Comparison of ENCODE assay signal across 20 cellular contexts in the genomic region with DNA sequence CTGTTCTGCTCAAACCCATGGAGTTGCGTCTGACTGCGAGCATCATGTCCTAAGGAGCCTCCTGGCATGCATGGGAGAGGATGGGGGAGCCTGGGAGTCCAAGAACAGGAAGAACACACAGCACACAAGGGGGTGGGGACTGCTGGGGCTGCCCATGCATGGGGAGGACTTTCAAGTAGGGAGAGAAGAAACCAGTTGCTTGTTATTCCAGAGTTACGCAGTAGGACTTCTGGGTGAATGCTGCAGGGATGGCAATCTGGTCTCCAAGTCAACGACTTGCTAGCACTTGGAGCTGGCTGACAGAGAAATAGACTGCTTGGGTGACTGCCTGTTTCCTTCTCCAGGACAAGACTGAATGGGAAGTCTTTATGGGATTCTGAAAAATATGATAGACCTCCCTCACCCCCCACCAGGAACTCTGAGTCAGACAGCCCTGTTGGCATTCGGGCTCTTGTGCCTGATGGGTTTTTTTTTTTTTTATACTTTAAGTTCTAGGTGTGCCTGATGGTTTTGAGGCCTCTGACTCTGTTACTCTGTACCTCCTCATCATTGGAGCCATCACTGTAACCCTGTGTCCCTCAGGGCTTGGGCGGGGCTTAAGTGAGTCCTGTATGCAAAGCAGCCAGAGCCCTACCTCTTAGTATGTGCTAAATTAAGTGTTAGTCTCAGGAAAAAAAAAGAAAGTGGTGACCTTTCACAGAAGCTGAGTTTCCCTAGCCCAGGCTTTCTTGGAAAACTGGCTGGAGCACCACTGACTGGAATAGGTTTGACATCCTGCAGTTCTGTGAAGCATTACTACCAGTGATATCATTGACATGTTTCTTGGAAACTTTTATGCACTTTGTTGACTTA. TPM values are rescaled to one million over a fixed set of nuclear protein-coding genes. Genes with fewer than 3 reads are reported as not detected.
DNase-seq lines count a peak whose midpoint lies in the region; ATAC-seq, FAIRE-seq and TF ChIP-seq lines count a peak whose summit lies in the region.
"Had no signal": no experiment of that assay in that cellular context is flagged by ENCODE, and none has a peak within 500 bp of the region (broad histone marks: within the 10 kb centered on the region; RNA-seq: fewer than 3 reads in every experiment).

No MANE protein-coding gene starts in this region.

- no peak overlapping the region for H3K4me3 ChIP-seq in HEK293 (ENCODE audit: low read depth, low read length)
- H3K4me3 ChIP-seq in pancreas = no peak overlapping the region
- H3K4me3 ChIP-seq: K562, PC-9, SJSA1 had no signal

- no peak overlapping the region for H3K27ac Mint-ChIP-seq in activated T-cell treated with anti-CD3 and anti-CD28 coated beads, Interleukin-2, amount 50 U/mL, for 72 hours
- H3K27ac Mint-ChIP-seq in activated naive CD8-positive, alpha-beta T cell treated with anti-CD3 and anti-CD28 coated beads, Interleukin-2, amount 50 U/mL, for 24 hours = peak overlapping the region; percentile 63
- H3K27ac Mint-ChIP-seq: CD8-positive, alpha-beta memory T cell; T-helper 2 cell treated with Interferon-gamma antibody and Interleukin-4, amounts not matched to agents 5 μg/mL and 100 μg/mL, for 36 hours had no signal

- no peak for FAIRE-seq in pancreas (lab: Jason Lieb, UNC)
- FAIRE-seq: islet of Langerhans, K562 had no signal

- H3K9me3 ChIP-seq in HEK293 (ENCODE audit: control insufficient read depth, insufficient read depth, low read depth, low read length) (no peaks in the 10 kb centered on the region), pancreas (no peaks in the 10 kb centered on the region)
- H3K9me3 ChIP-seq: SJSA1 had no signal

- peak; percentile 43 to 86 for ATAC-seq in activated T-cell treated with anti-CD3 and anti-CD28 coated beads, Interleukin-2, amount 50 U/mL, for 72 hours (replicated peaks in 1 of 2)
- ATAC-seq in activated naive CD8-positive, alpha-beta T cell treated with anti-CD3 and anti-CD28 coated beads, Interleukin-2, amount 50 U/mL, for 24 hours = peak; percentile 76
- peak in 3 of 4 donors; percentile 2 to 64 (median 46) for ATAC-seq in pancreas
- ATAC-seq: effector memory CD8-positive, alpha-beta T cell; K562 had no signal

- H3K9me3 Mint-ChIP-seq in activated T-cell treated with anti-CD3 and anti-CD28 coated beads, Interleukin-2, amount 50 U/mL, for 72 hours = no peaks in the 10 kb centered on the region
- no peaks in the 10 kb centered on the region for H3K9me3 Mint-ChIP-seq in activated naive CD8-positive, alpha-beta T cell treated with anti-CD3 and anti-CD28 coated beads, Interleukin-2, amount 50 U/mL, for 24 hours
- H3K9me3 Mint-ChIP-seq: CD8-positive, alpha-beta memory T cell; central memory CD8-positive, alpha-beta T cell; effector memory CD8-positive, alpha-beta T cell; T-helper 2 cell treated with Interferon-gamma antibody and Interleukin-4, amounts not matched to agents 5 μg/mL and 100 μg/mL, for 36 hours had no signal

- no peak overlapping the region for H3K27ac ChIP-seq in HEK293 (ENCODE audit: extremely low read depth, low read depth, low read length)
- peak overlapping the region in 3 of 4 donors; percentile 25 to 79 (median 56) for H3K27ac ChIP-seq in pancreas
- H3K27ac ChIP-seq: PC-9, SJSA1 had no signal

- no peaks in the 10 kb centered on the region for H3K27me3 ChIP-seq in pancreas

- H3K36me3 Mint-ChIP-seq in activated T-cell treated with anti-CD3 and anti-CD28 coated beads, Interleukin-2, amount 50 U/mL, for 72 hours (ENCODE audit: insufficient read depth in 2 of 2) = no peaks in the 10 kb centered on the region
- H3K36me3 Mint-ChIP-seq in activated naive CD8-positive, alpha-beta T cell treated with anti-CD3 and anti-CD28 coated beads, Interleukin-2, amount 50 U/mL, for 24 hours (ENCODE audit: low read depth) = peaks cover 3% of the 10 kb centered on the region

- 84 to 85% methylated on average over 6 of the region's 6 CpGs for WGBS in pancreas, 2 donors

- CTCF ChIA-PET in HEK293 (lab: Yijun Ruan, JAX) = interaction anchor here (0.6 to 0.9 kb wide), 2 partner anchors 83 to 1150 kb away, joined by 3 to 4 read pairs; no protein-coding TSS in a partner anchor

- intact Hi-C loops in pancreas (cut with DNase I) = no loop called here

- DNase-seq in activated T-cell treated with anti-CD3 and anti-CD28 coated beads, Interleukin-2, amount 50 U/mL, for 72 hours = peak in 1 of 2 donors; percentile 13
- DNase-seq in activated T-cell treated with anti-CD3 and anti-CD28 coated beads, Interleukin-2, amount 50 U/mL, for 1 hour = no peak
- DNase-seq in activated naive CD8-positive, alpha-beta T cell treated with anti-CD3 and anti-CD28 coated beads, Interleukin-2, amount 50 U/mL, for 24 hours = no peak
- DNase-seq in pancreas = no peak
- DNase-seq in nucleus accumbens (lab: John Stamatoyannopoulos, UW) = no peak
- no peak for DNase-seq in NCI-H146 treated with DMSO at 0.1 percent for 48 hours (lab: John Stamatoyannopoulos, UW; ENCODE audit: unreplicated experiment)
- no peak for DNase-seq in SK-N-DZ (ENCODE audit: low spot score)
- DNase-seq: CD8-positive, alpha-beta memory T cell; effector memory CD8-positive, alpha-beta T cell; NCI-H1092; NCI-H69; PC-9; right cardiac atrium had no signal

- no peak for TF ChIP-seq CTCF in HEK293 (tag by site-specific recombination; IDR thresholded peaks at IDR 0.05)
- no peak for TF ChIP-seq CTCF in pancreas (IDR thresholded peaks at IDR 0.05)

- H3K36me3 ChIP-seq in HEK293 (ENCODE audit: control insufficient read depth in 2 of 2, insufficient read depth in 1 of 2, low read length in 2 of 2) = peaks cover 25 to 58% of the 10 kb centered on the region in 2 experiments
- H3K36me3 ChIP-seq in pancreas = peaks cover 0 to 23% (median 0%) of the 10 kb centered on the region in 3 donors
- H3K36me3 ChIP-seq: SJSA1 had no signal

- H3K4me3 Mint-ChIP-seq in activated T-cell treated with anti-CD3 and anti-CD28 coated beads, Interleukin-2, amount 50 U/mL, for 72 hours = no peak overlapping the region
- H3K4me3 Mint-ChIP-seq in activated naive CD8-positive, alpha-beta T cell treated with anti-CD3 and anti-CD28 coated beads, Interleukin-2, amount 50 U/mL, for 24 hours = no peak overlapping the region
- H3K4me3 Mint-ChIP-seq: central memory CD8-positive, alpha-beta T cell; effector memory CD8-positive, alpha-beta T cell; T-helper 2 cell treated with Interferon-gamma antibody and Interleukin-4, amounts not matched to agents 5 μg/mL and 100 μg/mL, for 36 hours had no signal

- H3K4me1 Mint-ChIP-seq in activated T-cell treated with anti-CD3 and anti-CD28 coated beads, Interleukin-2, amount 50 U/mL, for 72 hours (ENCODE audit: low read depth) = peaks cover 4% of the 10 kb centered on the region
- H3K4me1 Mint-ChIP-seq in activated naive CD8-positive, alpha-beta T cell treated with anti-CD3 and anti-CD28 coated beads, Interleukin-2, amount 50 U/mL, for 24 hours = peaks cover 20% of the 10 kb centered on the region
- H3K4me1 Mint-ChIP-seq: central memory CD8-positive, alpha-beta T cell had no signal

- POLR2A ChIA-PET in HEK293 (lab: Yijun Ruan, JAX) = interaction anchor here (0.6 to 0.7 kb wide), 2 partner anchors 868 to 1872 kb away, joined by 3 to 6 read pairs; no protein-coding TSS in a partner anchor

- peaks cover 18% of the 10 kb centered on the region for H3K4me1 ChIP-seq in HEK293 (ENCODE audit: control insufficient read depth, insufficient read depth, low read length)
- H3K4me1 ChIP-seq in pancreas = peaks cover 22 to 43% (median 37%) of the 10 kb centered on the region in 3 donors
- H3K4me1 ChIP-seq: SJSA1 had no signal

- no peaks in the 10 kb centered on the region for H3K27me3 Mint-ChIP-seq in activated T-cell treated with anti-CD3 and anti-CD28 coated beads, Interleukin-2, amount 50 U/mL, for 72 hours (ENCODE audit: low read depth)
- H3K27me3 Mint-ChIP-seq in activated naive CD8-positive, alpha-beta T cell treated with anti-CD3 and anti-CD28 coated beads, Interleukin-2, amount 50 U/mL, for 24 hours = peaks cover 2% of the 10 kb centered on the region
- H3K27me3 Mint-ChIP-seq: central memory CD8-positive, alpha-beta T cell had no signal

TF ChIP-seq in HEK293, 187 proteins besides CTCF, POLR2A, EP300 and RAD21 (continues in another document):
- TF ChIP-seq PRDM1 (tag by site-specific recombination; IDR thresholded peaks at IDR 0.05) (peak; percentile 41; the same call in 1 of the 2 replicates), ZNF239 (tag by site-specific recombination; IDR thresholded peaks at IDR 0.05) (no peak), ZIC2 (tag by site-specific recombination; IDR thresholded peaks at IDR 0.05) (peak; percentile 46; the same call in 1 of the 2 replicates), GLIS2 (tag by site-specific recombination; IDR thresholded peaks at IDR 0.05) (no peak), ZNF335 (tag by site-specific recombination; conservative IDR thresholded peaks at IDR 0.05) (peak; percentile 58), GLIS1 (tag by site-specific recombination; IDR thresholded peaks at IDR 0.05) (peak; percentile 94), SCRT2 (tag by site-specific recombination; IDR thresholded peaks at IDR 0.05) (peak; percentile 35; the same call in 1 of the 2 replicates)

RNA-seq across cellular contexts. Expression of gene MAP3K21, which starts 30.3 kb away (rescaled TPM):
- total RNA-seq in activated T-cell treated with anti-CD3 and anti-CD28 coated beads, Interleukin-2, amount 50 U/mL, for 72 hours = 1 to 10 TPM; 1.8 to 2.7 TPM
- total RNA-seq in pancreas = 10 to 100 TPM; 12.6 to 18.8 (median 15.3) TPM
- 10 to 100 TPM in 1 of 2 donors, 1 to 10 TPM in 1; 9.7 to 22.0 TPM for polyA plus RNA-seq in pancreas
- polyA plus RNA-seq in SK-N-DZ (2014; cell fraction: cytosol; rRNA removed) = 2.9 and 3.2 TPM in 2 replicates
- 3.7 and 5.5 TPM in 2 replicates for polyA plus RNA-seq in SK-N-DZ (2014; cell fraction: nucleus; rRNA removed)
- total RNA-seq: G401 had no signal
